16 cellular contexts compared by ENCODE assay signal in genomic region chr10:19958787-19959186, GRCh38.
DNase-seq lines count a peak whose midpoint lies in the region; ATAC-seq and TF ChIP-seq lines count a peak whose summit lies in the region.
"Had no signal": no experiment of that assay in that cellular context is flagged by ENCODE, and none has a peak within 500 bp of the region (broad histone marks: within the 10 kb centered on the region; RNA-seq: fewer than 3 reads in every experiment).

No MANE protein-coding gene starts in this region.

- no peak overlapping the region for H3K4me3 Mint-ChIP-seq in activated CD4-positive, alpha-beta memory T cell treated with anti-CD3 and anti-CD28 coated beads, Interleukin-2, amount 10 ng/mL, durations not matched to agents 7 days and 5 days
- H3K4me3 Mint-ChIP-seq: activated naive CD4-positive, alpha-beta T cell treated with anti-CD3 and anti-CD28 coated beads, Interleukin-2, amount 10 ng/mL, durations not matched to agents 7 days and 5 days; naive B cell had no signal

- no peaks in the 10 kb centered on the region for H3K27me3 ChIP-seq in stomach
- H3K27me3 ChIP-seq in tibial nerve = no peaks in the 10 kb centered on the region
- H3K27me3 ChIP-seq: Peyer's patch, transverse colon had no signal

- CTCF ChIA-PET in activated CD4-positive, alpha-beta memory T cell treated with anti-CD3 and anti-CD28 coated beads, Interleukin-2, amount 10 ng/mL, durations not matched to agents 7 days and 5 days (lab: Charles Lee) = no interaction called here

- H3K36me3 ChIP-seq in stomach (no peaks in the 10 kb centered on the region), tibial nerve (no peaks in the 10 kb centered on the region)
- H3K36me3 ChIP-seq: Peyer's patch, transverse colon had no signal

- H3K27ac ChIP-seq in stomach (no peak overlapping the region), tibial nerve (no peak overlapping the region)
- H3K27ac ChIP-seq: Peyer's patch, transverse colon, VCaP had no signal

- TF ChIP-seq POLR2A in stomach (IDR thresholded peaks at IDR 0.05) = no peak
- no peak for TF ChIP-seq POLR2A in tibial nerve (IDR thresholded peaks at IDR 0.05)

- no peaks in the 10 kb centered on the region for H3K4me1 ChIP-seq in stomach
- H3K4me1 ChIP-seq in tibial nerve = peaks cover 0 to 29% (median 2%) of the 10 kb centered on the region in 4 donors

- TF ChIP-seq CTCF in stomach (IDR thresholded peaks at IDR 0.05) = no peak
- no peak for TF ChIP-seq CTCF in tibial nerve (IDR thresholded peaks at IDR 0.05)

- H3K4me1 Mint-ChIP-seq in activated CD4-positive, alpha-beta memory T cell treated with anti-CD3 and anti-CD28 coated beads, Interleukin-2, amount 10 ng/mL, durations not matched to agents 7 days and 5 days = no peaks in the 10 kb centered on the region
- H3K4me1 Mint-ChIP-seq: activated naive CD4-positive, alpha-beta T cell treated with anti-CD3 and anti-CD28 coated beads, Interleukin-2, amount 10 ng/mL, durations not matched to agents 7 days and 5 days; naive B cell had no signal

- H3K4me3 ChIP-seq in stomach = no peak overlapping the region
- H3K4me3 ChIP-seq in tibial nerve = no peak overlapping the region
- H3K4me3 ChIP-seq: Peyer's patch, transverse colon had no signal

- intact Hi-C loops in left colon (cut with DNase I, micrococcal nuclease) = no loop called here
- intact Hi-C loops in stomach (cut with DNase I; ENCODE audit: low total_unique reads) = no loop called here

- ATAC-seq in GM18867 (IDR thresholded peaks at IDR 0.05; ENCODE audit: unreplicated experiment) (peak; percentile 99), GM21619 (IDR thresholded peaks at IDR 0.05; ENCODE audit: unreplicated experiment) (peak; percentile 97), HG03175 (IDR thresholded peaks at IDR 0.05; ENCODE audit: unreplicated experiment) (peak; percentile 99), left colon (peak; percentile 89)

- peaks cover 13% of the 10 kb centered on the region for H3K9me3 Mint-ChIP-seq in activated CD4-positive, alpha-beta memory T cell treated with anti-CD3 and anti-CD28 coated beads, Interleukin-2, amount 10 ng/mL, durations not matched to agents 7 days and 5 days

- DNase-seq in left colon (no peak), stomach (no peak), tibial nerve (ENCODE audit: low spot score in 2 of 2) (no peak), MV-4-11 (lab: John Stamatoyannopoulos, UW) (no peak)
- DNase-seq in activated CD4-positive, alpha-beta memory T cell treated with anti-CD3 and anti-CD28 coated beads, Interleukin-2, amount 10 ng/mL, durations not matched to agents 7 days and 5 days = no peak
- DNase-seq: activated naive CD4-positive, alpha-beta T cell treated with anti-CD3 and anti-CD28 coated beads, Interleukin-2, amount 10 ng/mL, durations not matched to agents 7 days and 5 days; effector CD8-positive, alpha-beta T cell; naive B cell; NCI-H2081; Peyer's patch; stimulated activated CD4-positive, alpha-beta T cell treated with anti-CD3 and anti-CD28 coated beads, Interleukin-2, amount 100 ng/mL, for 48 hours; transverse colon had no signal

- POLR2A ChIA-PET in activated CD4-positive, alpha-beta memory T cell treated with anti-CD3 and anti-CD28 coated beads, Interleukin-2, amount 10 ng/mL, durations not matched to agents 7 days and 5 days (lab: Charles Lee) = no interaction called here

- no peaks in the 10 kb centered on the region for H3K36me3 Mint-ChIP-seq in activated CD4-positive, alpha-beta memory T cell treated with anti-CD3 and anti-CD28 coated beads, Interleukin-2, amount 10 ng/mL, durations not matched to agents 7 days and 5 days (ENCODE audit: low read depth)
- H3K36me3 Mint-ChIP-seq: activated naive CD4-positive, alpha-beta T cell treated with anti-CD3 and anti-CD28 coated beads, Interleukin-2, amount 10 ng/mL, durations not matched to agents 7 days and 5 days; naive B cell had no signal

- no peak overlapping the region for H3K27ac Mint-ChIP-seq in activated CD4-positive, alpha-beta memory T cell treated with anti-CD3 and anti-CD28 coated beads, Interleukin-2, amount 10 ng/mL, durations not matched to agents 7 days and 5 days
- H3K27ac Mint-ChIP-seq: activated naive CD4-positive, alpha-beta T cell treated with anti-CD3 and anti-CD28 coated beads, Interleukin-2, amount 10 ng/mL, durations not matched to agents 7 days and 5 days; naive B cell had no signal

- H3K9me3 ChIP-seq in stomach (peaks cover 0 to 6% (median 0%) of the 10 kb centered on the region in 4 donors), tibial nerve (no peaks in the 10 kb centered on the region)
- H3K9me3 ChIP-seq: Peyer's patch, transverse colon had no signal

- no peak for TF ChIP-seq EP300 in stomach (IDR thresholded peaks at IDR 0.05)
- TF ChIP-seq EP300 in tibial nerve (IDR thresholded peaks at IDR 0.05) = no peak

- H3K27me3 Mint-ChIP-seq in activated CD4-positive, alpha-beta memory T cell treated with anti-CD3 and anti-CD28 coated beads, Interleukin-2, amount 10 ng/mL, durations not matched to agents 7 days and 5 days = no peaks in the 10 kb centered on the region
- H3K27me3 Mint-ChIP-seq: activated naive CD4-positive, alpha-beta T cell treated with anti-CD3 and anti-CD28 coated beads, Interleukin-2, amount 10 ng/mL, durations not matched to agents 7 days and 5 days; naive B cell had no signal
